ENCODE assay signal across 1 cellular context in genomic region chr5:135398855-135399837, GRCh38.
TF ChIP-seq lines count a peak whose summit lies in the region.

TSS of gene MACROH2A1 (minus strand) at chr5:135399231. CDS start at chr5:135389093, 10,138 bp downstream.

TF ChIP-seq in K562, 482 proteins besides CTCF, POLR2A, EP300 and RAD21 (continued from another document and continues in another):
- no peak for TF ChIP-seq PATZ1 (CRISPR knock-in tag; IDR thresholded peaks at IDR 0.05; ENCODE audit: borderline replicate concordance)
- TF ChIP-seq ZNF124 (CRISPR knock-in tag; IDR thresholded peaks at IDR 0.05), result no peak
- TF ChIP-seq BCL6 (CRISPR knock-in tag; IDR thresholded peaks at IDR 0.05), result no peak
- no peak for TF ChIP-seq BRF1 (IDR thresholded peaks at IDR 0.05; ENCODE audit: borderline replicate concordance, extremely low read depth, insufficient read length)
- TF ChIP-seq NKRF (IDR thresholded peaks at IDR 0.05; ENCODE audit: borderline replicate concordance), result no peak
- TF ChIP-seq TSHZ1 (CRISPR knock-in tag; IDR thresholded peaks at IDR 0.05), result no peak
- no peak for TF ChIP-seq ZNF224 (CRISPR knock-in tag; IDR thresholded peaks at IDR 0.05)
- no peak for TF ChIP-seq SIN3A (IDR thresholded peaks at IDR 0.05; ENCODE audit: borderline replicate concordance in 2 of 2, control insufficient read depth in 1 of 2, low read depth in 2 of 2, low read length in 2 of 2)
- TF ChIP-seq ZNF217 (CRISPR knock-in tag; IDR thresholded peaks at IDR 0.05), result no peak
- TF ChIP-seq SMARCA4 (IDR thresholded peaks at IDR 0.05), result no peak
- TF ChIP-seq PCBP1 (IDR thresholded peaks at IDR 0.05; ENCODE audit: low read depth, low read length, poor library complexity, severe bottlenecking), result no peak
- no peak for TF ChIP-seq ASH1L (IDR thresholded peaks at IDR 0.05; ENCODE audit: borderline replicate concordance, low read depth, partially characterized antibody)
- no peak for TF ChIP-seq MTA1 (IDR thresholded peaks at IDR 0.05; ENCODE audit: borderline replicate concordance)
- no peak for TF ChIP-seq RFX7 (CRISPR knock-in tag; IDR thresholded peaks at IDR 0.05)
- no peak for TF ChIP-seq CBFA2T2 (conservative IDR thresholded peaks at IDR 0.05)
- TF ChIP-seq ZNF511 (CRISPR knock-in tag; IDR thresholded peaks at IDR 0.05), result no peak; the same call in 1 of the 2 replicates
- no peak for TF ChIP-seq ZNF407 (IDR thresholded peaks at IDR 0.05; ENCODE audit: low read depth)
- TF ChIP-seq KDM1A (IDR thresholded peaks at IDR 0.05), result no peak
- TF ChIP-seq NR2C2 (CRISPR knock-in tag; IDR thresholded peaks at IDR 0.05), result peak; percentile 90
- TF ChIP-seq NR2C2 (tag; IDR thresholded peaks at IDR 0.05), result peak; percentile 98
- TF ChIP-seq NR3C1 (CRISPR knock-in tag; IDR thresholded peaks at IDR 0.05), result 0 out of 2 replicates have a peak, but pooled peaks have one; percentile 67
- TF ChIP-seq ZNF551 (CRISPR knock-in tag; IDR thresholded peaks at IDR 0.05), result no peak
- TF ChIP-seq SMC3 (conservative IDR thresholded peaks at IDR 0.05; ENCODE audit: insufficient read depth, low read depth, low read length), result no peak
- no peak for TF ChIP-seq MEF2D (tag; conservative IDR thresholded peaks at IDR 0.05; ENCODE audit: low read depth)
- no peak for TF ChIP-seq NEUROD1 (IDR thresholded peaks at IDR 0.05; ENCODE audit: borderline replicate concordance, low read depth, low read length, partially characterized antibody)
- no peak for TF ChIP-seq ZNF707 (CRISPR knock-in tag; conservative IDR thresholded peaks at IDR 0.05)
- peak; percentile 92 for TF ChIP-seq SMAD4 (CRISPR knock-in tag; conservative IDR thresholded peaks at IDR 0.05)
- no peak for TF ChIP-seq FIP1L1 (IDR thresholded peaks at IDR 0.05; ENCODE audit: low read depth, low read length, poor library complexity, severe bottlenecking)
- TF ChIP-seq KAT7 (CRISPR knock-in tag; IDR thresholded peaks at IDR 0.05; ENCODE audit: borderline replicate concordance), result no peak
- no peak for TF ChIP-seq RUNX1 (IDR thresholded peaks at IDR 0.05; ENCODE audit: low read depth)
- peak; percentile 56; the same call in 1 of the 2 replicates for TF ChIP-seq NFRKB (IDR thresholded peaks at IDR 0.05; ENCODE audit: low read depth)
- no peak for TF ChIP-seq DNMT1 (IDR thresholded peaks at IDR 0.05)
- no peak for TF ChIP-seq SLC30A9 (CRISPR knock-in tag; IDR thresholded peaks at IDR 0.05)
- no peak for TF ChIP-seq ZZZ3 (IDR thresholded peaks at IDR 0.05)
- TF ChIP-seq CTBP1 (IDR thresholded peaks at IDR 0.05; ENCODE audit: borderline replicate concordance), result peak; percentile 95
- no peak for TF ChIP-seq KAT8 (IDR thresholded peaks at IDR 0.05; ENCODE audit: low read depth)
- peak; percentile 72; the same call in 1 of the 2 replicates for TF ChIP-seq CBX1 (IDR thresholded peaks at IDR 0.05; ENCODE audit: low read depth)
- peak; percentile 67 for TF ChIP-seq SUPT5H (IDR thresholded peaks at IDR 0.05)
- 0 out of 2 replicates have a peak, but pooled peaks have one; percentile 20 for TF ChIP-seq ZNF589 (CRISPR knock-in tag; IDR thresholded peaks at IDR 0.05; ENCODE audit: low read depth)
- no peak for TF ChIP-seq RBM25 (IDR thresholded peaks at IDR 0.05; ENCODE audit: low read depth, low read length, severe bottlenecking)
- peak; percentile 87; the same call in 1 of the 2 replicates for TF ChIP-seq PHF8 (IDR thresholded peaks at IDR 0.05; ENCODE audit: borderline replicate concordance, low read length)
- peak; percentile 77; the same call in 1 of the 2 replicates for TF ChIP-seq ZNF395 (CRISPR knock-in tag; IDR thresholded peaks at IDR 0.05)
- no peak for TF ChIP-seq ZNF133 (CRISPR knock-in tag; IDR thresholded peaks at IDR 0.05)
- no peak for TF ChIP-seq XRCC5 (IDR thresholded peaks at IDR 0.05; ENCODE audit: low read depth, low read length)
- TF ChIP-seq MEIS2 (IDR thresholded peaks at IDR 0.05; ENCODE audit: partially characterized antibody), result no peak
- TF ChIP-seq CHD2 (IDR thresholded peaks at IDR 0.05; ENCODE audit: low read depth, low read length), result no peak
- no peak for TF ChIP-seq BACH1 (tag; IDR thresholded peaks at IDR 0.05)
- no peak for TF ChIP-seq HMG20B (CRISPR knock-in tag; IDR thresholded peaks at IDR 0.05)
- no peak for TF ChIP-seq GATAD2A (IDR thresholded peaks at IDR 0.05)
- TF ChIP-seq ZFX (CRISPR knock-in tag; IDR thresholded peaks at IDR 0.05), result peak; percentile 90
- TF ChIP-seq TRIM24 (IDR thresholded peaks at IDR 0.05), result no peak
- peak; percentile 96 for TF ChIP-seq POLR2G (IDR thresholded peaks at IDR 0.05; ENCODE audit: low read depth, low read length)
- no peak for TF ChIP-seq NCOA6 (IDR thresholded peaks at IDR 0.05)
- TF ChIP-seq FOXO4 (CRISPR knock-in tag; IDR thresholded peaks at IDR 0.05), result no peak
- TF ChIP-seq SRSF9 (IDR thresholded peaks at IDR 0.05; ENCODE audit: borderline replicate concordance, low read depth, low read length), result no peak
